In the genomic region with DNA sequence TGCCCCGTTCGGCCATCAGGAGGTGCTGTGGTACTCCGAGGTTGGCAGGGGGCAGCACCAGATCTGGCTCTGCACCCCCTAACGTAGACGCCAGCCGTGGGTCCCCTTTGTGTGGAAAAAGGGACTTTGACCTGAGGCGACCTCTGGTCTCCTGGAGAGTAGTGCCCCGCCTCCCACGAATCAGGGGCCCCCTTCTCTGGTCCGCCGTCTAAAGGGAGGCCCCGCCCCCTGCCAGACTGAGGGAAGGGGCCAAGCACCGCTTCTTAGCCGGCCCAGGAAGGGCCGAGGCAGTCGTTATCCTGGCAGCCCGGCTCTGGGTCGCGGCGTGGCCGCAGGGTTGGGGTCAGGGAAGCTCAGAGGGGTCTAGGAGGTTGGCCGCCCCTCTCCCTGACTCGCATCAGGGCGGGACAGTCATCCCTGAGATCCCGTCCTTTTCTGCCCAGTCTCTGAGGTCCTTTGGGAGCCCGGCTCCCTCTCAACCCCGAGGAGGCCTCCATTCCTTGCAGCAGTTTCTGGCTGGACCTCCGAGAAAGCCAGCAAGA, we compare ENCODE assay signal across 8 cellular contexts. TPM values are rescaled to one million over a fixed set of nuclear protein-coding genes. Genes with fewer than 3 reads are reported as not detected.
DNase-seq lines count a peak whose midpoint lies in the region; ATAC-seq and TF ChIP-seq lines count a peak whose summit lies in the region.

No MANE protein-coding gene starts in this region.

- 8% methylated on average over 18 of the region's 28 CpGs for WGBS in hepatocyte (ENCODE audit: low lambda C conversion rate, missing lambda C conversion rate)
- WGBS in spleen, 5 donors: 9 to 19% (median 16%) methylated on average over 14 to 28 of the region's 28 CpGs

- H4K20me1 ChIP-seq in hepatocyte (ENCODE audit: insufficient read depth, poor library complexity, severe bottlenecking): peaks cover 5% of the 10 kb centered on the region

- peak overlapping the region; percentile 72 for H3K4me3 Mint-ChIP-seq in activated CD4-positive, alpha-beta memory T cell treated with anti-CD3 and anti-CD28 coated beads, Interleukin-2, amount 10 ng/mL, durations not matched to agents 7 days and 5 days

- no peaks in the 10 kb centered on the region for H3K27me3 Mint-ChIP-seq in activated CD4-positive, alpha-beta memory T cell treated with anti-CD3 and anti-CD28 coated beads, Interleukin-2, amount 10 ng/mL, durations not matched to agents 7 days and 5 days

- CTCF ChIA-PET in activated CD4-positive, alpha-beta memory T cell treated with anti-CD3 and anti-CD28 coated beads, Interleukin-2, amount 10 ng/mL, durations not matched to agents 7 days and 5 days (lab: Charles Lee): interaction anchor here (0.7 to 6.7 kb wide), 6 partner anchors 13 to 75 kb away, joined by 3 to 82 read pairs (median 6); a partner anchor contains a TSS

- H3K4me3 ChIP-seq in AG09309 (ENCODE audit: control insufficient read depth, low read depth, low read length) (peak overlapping the region; percentile 61), hepatocyte (peak overlapping the region; percentile 88), spleen (peak overlapping the region; percentile 72 to 97 (median 90))

- intact Hi-C loops in spleen (cut with DNase I; ENCODE audit: low total_unique reads): loop anchor here (10.0 kb wide), 1 partner anchor 87 kb away; a partner anchor contains a TSS

- no peak for TF ChIP-seq POLR2A in spleen (IDR thresholded peaks at IDR 0.05)

- H3K27me3 ChIP-seq in hepatocyte (no peaks in the 10 kb centered on the region), spleen (replicated peaks in 1 of 7) (no peaks in the 10 kb centered on the region)

- POLR2A ChIA-PET in activated CD4-positive, alpha-beta memory T cell treated with anti-CD3 and anti-CD28 coated beads, Interleukin-2, amount 10 ng/mL, durations not matched to agents 7 days and 5 days (lab: Charles Lee): interaction anchor here (1.1 to 31.7 kb wide), 3 partner anchors 21 to 75 kb away, joined by 3 to 704 read pairs (median 113); a partner anchor contains a TSS

- no peaks in the 10 kb centered on the region for H3K9me3 Mint-ChIP-seq in activated CD4-positive, alpha-beta memory T cell treated with anti-CD3 and anti-CD28 coated beads, Interleukin-2, amount 10 ng/mL, durations not matched to agents 7 days and 5 days

- no peak for DNase-seq in AG09309 (ENCODE audit: low read depth)
- no peak for DNase-seq in activated CD4-positive, alpha-beta memory T cell treated with anti-CD3 and anti-CD28 coated beads, Interleukin-2, amount 10 ng/mL, durations not matched to agents 7 days and 5 days
- no peak for DNase-seq in hepatocyte (ENCODE audit: low spot score)
- peak; percentile 92 for DNase-seq in spleen
- DNase-seq in activated effector memory CD4-positive, alpha-beta T cell treated with anti-CD3 and anti-CD28 coated beads, Interleukin-2, amount 50 U/mL, for 16 hours: no peak

- no peaks in the 10 kb centered on the region for H3K36me3 Mint-ChIP-seq in activated CD4-positive, alpha-beta memory T cell treated with anti-CD3 and anti-CD28 coated beads, Interleukin-2, amount 10 ng/mL, durations not matched to agents 7 days and 5 days (ENCODE audit: low read depth)

- peak; percentile 2 for ATAC-seq in GM19463 (IDR thresholded peaks at IDR 0.05; ENCODE audit: unreplicated experiment)
- ATAC-seq in GM21576 (IDR thresholded peaks at IDR 0.05; ENCODE audit: unreplicated experiment): no peak
- ATAC-seq in GM21786 (IDR thresholded peaks at IDR 0.05; ENCODE audit: unreplicated experiment): no peak

- H3K4me2 ChIP-seq in hepatocyte: peak overlapping the region; percentile 97

- peak overlapping the region; percentile 100 for H3K27ac ChIP-seq in hepatocyte
- H3K27ac ChIP-seq in spleen: peak overlapping the region; percentile 86 to 96 (median 93)

- no peaks in the 10 kb centered on the region for H3K9me2 ChIP-seq in hepatocyte (replicated peaks; ENCODE audit: insufficient read depth)

- H3K4me1 Mint-ChIP-seq in activated CD4-positive, alpha-beta memory T cell treated with anti-CD3 and anti-CD28 coated beads, Interleukin-2, amount 10 ng/mL, durations not matched to agents 7 days and 5 days: peaks cover 48% of the 10 kb centered on the region

- H3K36me3 ChIP-seq in hepatocyte (replicated peaks; ENCODE audit: insufficient read depth, low read depth) (no peaks in the 10 kb centered on the region), spleen (peaks cover 2 to 66% (median 37%) of the 10 kb centered on the region in 6 donors)

- no peak overlapping the region for H3K27ac Mint-ChIP-seq in activated CD4-positive, alpha-beta memory T cell treated with anti-CD3 and anti-CD28 coated beads, Interleukin-2, amount 10 ng/mL, durations not matched to agents 7 days and 5 days

- H3K9me3 ChIP-seq in hepatocyte (ENCODE audit: low read depth): no peaks in the 10 kb centered on the region
- no peaks in the 10 kb centered on the region for H3K9me3 ChIP-seq in spleen

- H2AFZ ChIP-seq in hepatocyte: peak overlapping the region; percentile 84

- H3K4me1 ChIP-seq in hepatocyte (ENCODE audit: insufficient read depth) (peaks cover 51% of the 10 kb centered on the region), spleen (peaks cover 28 to 93% (median 89%) of the 10 kb centered on the region in 6 donors)

- peaks cover 43% of the 10 kb centered on the region for H3K79me2 ChIP-seq in hepatocyte

- TF ChIP-seq CTCF in AG09309 (IDR thresholded peaks at IDR 0.05; ENCODE audit: control insufficient read depth, insufficient read depth, low read depth, low read length, missing control alignments): peak; percentile 34
- TF ChIP-seq CTCF in hepatocyte (IDR thresholded peaks at IDR 0.05; ENCODE audit: poor library complexity): peak; percentile 67
- TF ChIP-seq CTCF in spleen (IDR thresholded peaks at IDR 0.05 in 8 of 11, conservative IDR thresholded peaks at IDR 0.05 in 3 of 11): peak in 10 of 11 experiments; percentile 19 to 85 (median 65)

RNA-seq across cellular contexts. Expression of a gene that starts 0.6 kb away (rescaled TPM):
- 1 to 10 TPM; 6.7 to 7.2 TPM for total RNA-seq in activated CD4-positive, alpha-beta memory T cell treated with anti-CD3 and anti-CD28 coated beads, Interleukin-2, amount 10 ng/mL, durations not matched to agents 7 days and 5 days
- total RNA-seq in hepatocyte (79.0 and 125 TPM in 2 replicates), spleen (100 to 1,000 TPM; 192 to 746 (median 523) TPM)
- polyA plus RNA-seq in hepatocyte (63.9 and 75.4 TPM in 2 replicates), spleen (100 to 1,000 TPM; 108 to 155 (median 123) TPM)

RNA-seq across cellular contexts. Expression of a gene that starts 6.1 kb away (rescaled TPM):
- 10 to 100 TPM; 16.8 to 17.9 TPM for total RNA-seq in activated CD4-positive, alpha-beta memory T cell treated with anti-CD3 and anti-CD28 coated beads, Interleukin-2, amount 10 ng/mL, durations not matched to agents 7 days and 5 days
- total RNA-seq in hepatocyte (30.0 and 33.1 TPM in 2 replicates), spleen (10 to 100 TPM; 19.4 to 33.6 (median 24.4) TPM)
- polyA plus RNA-seq in hepatocyte (45.6 and 59.0 TPM in 2 replicates), spleen (10 to 100 TPM; 20.6 to 36.5 (median 34.4) TPM)

RNA-seq across cellular contexts. Expression of a gene that starts 18.5 kb away (rescaled TPM):
- under 1 TPM; 0.28 to 0.35 TPM for total RNA-seq in activated CD4-positive, alpha-beta memory T cell treated with anti-CD3 and anti-CD28 coated beads, Interleukin-2, amount 10 ng/mL, durations not matched to agents 7 days and 5 days
- total RNA-seq in hepatocyte (22.3 and 34.3 TPM in 2 replicates), spleen (100 to 1,000 TPM in 5 of 7 donors, 10 to 100 TPM in 2; 46.8 to 172 (median 122) TPM)
- polyA plus RNA-seq in hepatocyte (5.5 and 11.8 TPM in 2 replicates), spleen (10 to 100 TPM; 18.2 to 49.4 (median 46.6) TPM)

RNA-seq across cellular contexts. Expression of a gene that starts 18.7 kb away (rescaled TPM):
- 100 to 1,000 TPM; 157 to 160 TPM for total RNA-seq in activated CD4-positive, alpha-beta memory T cell treated with anti-CD3 and anti-CD28 coated beads, Interleukin-2, amount 10 ng/mL, durations not matched to agents 7 days and 5 days
- 11.3 and 13.4 TPM in 2 replicates for total RNA-seq in hepatocyte
- 22.9 and 30.1 TPM in 2 replicates for polyA plus RNA-seq in hepatocyte
- 100 to 1,000 TPM in 1 of 7 donors, 10 to 100 TPM in 6; 48.3 to 113 (median 63.3) TPM for total RNA-seq in spleen
- polyA plus RNA-seq in spleen: 10 to 100 TPM; 59.3 to 83.7 (median 81.4) TPM

RNA-seq across cellular contexts. Expression of a gene that starts 22.7 kb away (rescaled TPM):
- 10 to 100 TPM; 13.2 to 13.9 TPM for total RNA-seq in activated CD4-positive, alpha-beta memory T cell treated with anti-CD3 and anti-CD28 coated beads, Interleukin-2, amount 10 ng/mL, durations not matched to agents 7 days and 5 days
- total RNA-seq in hepatocyte: 3.7 and 9.0 TPM in 2 replicates
- polyA plus RNA-seq in hepatocyte: 5.6 and 7.0 TPM in 2 replicates
- 1 to 10 TPM in 6 of 7 donors, under 1 TPM in 1; 0.73 to 3.8 (median 2.7) TPM for total RNA-seq in spleen
- 1 to 10 TPM; 1.4 to 2.4 (median 2.1) TPM for polyA plus RNA-seq in spleen

Comparison
In these comparisons a context has a peak if more than half of its experiments do, and no peak if none do; other contexts are left out.
1. RNA of a gene that starts 18.5 kb away (total RNA-seq): 46.8 to 172 TPM in spleen and 22.3 to 34.3 TPM in hepatocyte; 0.28 to 0.35 TPM in activated CD4-positive, alpha-beta memory T cell treated with anti-CD3 and anti-CD28 coated beads, Interleukin-2, amount 10 ng/mL, durations not matched to agents 7 days and 5 days; every median in the first group is over 10 times any median in the second.
2. Peak in every context shown above with its lines, with median percentiles within 50 percentile points of each other: H3K4me3 ChIP-seq and CTCF ChIP-seq.